Comparison of ENCODE assay signal across 1 cellular context in genomic region chr19:35226748-35227147, GRCh38.
TF ChIP-seq lines count a peak whose summit lies in the region.

No MANE protein-coding gene starts in this region.

TF ChIP-seq in GM23338, 12 proteins besides CTCF, POLR2A, EP300 and RAD21 (continued from another document):
- TF ChIP-seq REST (IDR thresholded peaks at IDR 0.05; ENCODE audit: unreplicated experiment): no peak
- no peak for TF ChIP-seq EZH2phosphoT487 (IDR thresholded peaks at IDR 0.05; ENCODE audit: unreplicated experiment)
- no peak for TF ChIP-seq ZNF114 (CRISPR knock-in tag; IDR thresholded peaks at IDR 0.05)
- no peak for TF ChIP-seq STAT1 (IDR thresholded peaks at IDR 0.05; ENCODE audit: unreplicated experiment)
- no peak for TF ChIP-seq POLR2AphosphoS5 (IDR thresholded peaks at IDR 0.05; ENCODE audit: low read depth)
- no peak for TF ChIP-seq CREB1 (CRISPR knock-in tag; IDR thresholded peaks at IDR 0.05; ENCODE audit: low read depth)
TF ChIP-seq in GM23338: peak in this region for 0.
